ENCODE assay signal across 1 cellular context in the genomic region with DNA sequence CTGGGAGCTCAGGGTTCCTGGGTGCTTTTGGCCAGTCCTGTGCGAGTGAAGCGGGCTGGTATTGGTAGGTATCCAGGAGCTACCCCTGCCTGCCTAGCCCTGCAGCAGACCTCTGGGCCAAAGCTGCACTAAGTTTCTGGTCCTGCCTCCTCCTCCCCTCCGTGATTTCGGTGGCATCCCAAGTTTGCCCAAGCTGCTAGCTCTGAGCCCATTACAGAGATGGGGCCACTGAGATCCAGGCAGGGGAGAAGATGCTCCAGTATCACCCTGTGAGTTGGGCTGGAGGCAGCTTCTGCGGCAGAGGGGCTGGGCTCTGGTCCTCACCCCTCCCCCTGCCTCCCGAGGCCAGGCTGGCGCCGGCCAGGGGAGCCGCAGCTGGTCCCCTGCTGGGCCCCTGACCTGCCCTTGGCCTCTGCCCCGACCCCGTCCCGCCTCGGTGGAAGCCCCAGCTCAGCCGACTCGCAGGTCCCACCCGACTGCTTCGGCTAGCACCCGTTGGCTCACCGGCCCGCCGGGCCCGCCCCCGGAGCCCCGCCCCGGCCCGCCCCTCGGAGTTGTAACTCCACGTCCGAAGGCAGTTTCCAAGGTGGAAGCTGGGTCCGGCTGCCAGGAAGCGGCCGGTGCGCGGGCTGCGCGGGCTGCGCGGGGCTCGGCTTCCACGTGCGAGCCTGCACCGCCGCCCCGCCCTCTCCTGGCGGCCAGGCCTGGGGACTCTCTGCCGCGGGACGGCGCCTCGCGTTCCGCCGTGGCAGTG.
TF ChIP-seq lines count a peak whose summit lies in the region.

A gene with protein sequence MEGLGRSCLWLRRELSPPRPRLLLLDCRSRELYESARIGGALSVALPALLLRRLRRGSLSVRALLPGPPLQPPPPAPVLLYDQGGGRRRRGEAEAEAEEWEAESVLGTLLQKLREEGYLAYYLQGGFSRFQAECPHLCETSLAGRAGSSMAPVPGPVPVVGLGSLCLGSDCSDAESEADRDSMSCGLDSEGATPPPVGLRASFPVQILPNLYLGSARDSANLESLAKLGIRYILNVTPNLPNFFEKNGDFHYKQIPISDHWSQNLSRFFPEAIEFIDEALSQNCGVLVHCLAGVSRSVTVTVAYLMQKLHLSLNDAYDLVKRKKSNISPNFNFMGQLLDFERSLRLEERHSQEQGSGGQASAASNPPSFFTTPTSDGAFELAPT (plus strand): TSS at position 584 of the 754 bp plus-strand sequence. CDS start 751 bp downstream, outside the sequence.

TF ChIP-seq in K562, 482 proteins besides CTCF, POLR2A, EP300 and RAD21 (continued from another document and continues in another):
- TF ChIP-seq, protein P1, sequence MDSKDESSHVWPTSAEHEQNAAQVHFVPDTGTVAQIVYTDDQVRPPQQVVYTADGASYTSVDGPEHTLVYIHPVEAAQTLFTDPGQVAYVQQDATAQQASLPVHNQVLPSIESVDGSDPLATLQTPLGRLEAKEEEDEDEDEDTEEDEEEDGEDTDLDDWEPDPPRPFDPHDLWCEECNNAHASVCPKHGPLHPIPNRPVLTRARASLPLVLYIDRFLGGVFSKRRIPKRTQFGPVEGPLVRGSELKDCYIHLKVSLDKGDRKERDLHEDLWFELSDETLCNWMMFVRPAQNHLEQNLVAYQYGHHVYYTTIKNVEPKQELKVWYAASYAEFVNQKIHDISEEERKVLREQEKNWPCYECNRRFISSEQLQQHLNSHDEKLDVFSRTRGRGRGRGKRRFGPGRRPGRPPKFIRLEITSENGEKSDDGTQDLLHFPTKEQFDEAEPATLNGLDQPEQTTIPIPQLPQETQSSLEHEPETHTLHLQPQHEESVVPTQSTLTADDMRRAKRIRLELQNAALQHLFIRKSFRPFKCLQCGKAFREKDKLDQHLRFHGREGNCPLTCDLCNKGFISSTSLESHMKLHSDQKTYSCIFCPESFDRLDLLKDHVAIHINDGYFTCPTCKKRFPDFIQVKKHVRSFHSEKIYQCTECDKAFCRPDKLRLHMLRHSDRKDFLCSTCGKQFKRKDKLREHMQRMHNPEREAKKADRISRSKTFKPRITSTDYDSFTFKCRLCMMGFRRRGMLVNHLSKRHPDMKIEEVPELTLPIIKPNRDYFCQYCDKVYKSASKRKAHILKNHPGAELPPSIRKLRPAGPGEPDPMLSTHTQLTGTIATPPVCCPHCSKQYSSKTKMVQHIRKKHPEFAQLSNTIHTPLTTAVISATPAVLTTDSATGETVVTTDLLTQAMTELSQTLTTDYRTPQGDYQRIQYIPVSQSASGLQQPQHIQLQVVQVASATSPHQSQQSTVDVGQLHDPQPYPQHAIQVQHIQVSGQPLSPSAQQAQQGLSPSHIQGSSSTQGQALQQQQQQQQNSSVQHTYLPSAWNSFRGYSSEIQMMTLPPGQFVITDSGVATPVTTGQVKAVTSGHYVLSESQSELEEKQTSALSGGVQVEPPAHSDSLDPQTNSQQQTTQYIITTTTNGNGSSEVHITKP (IDR thresholded peaks at IDR 0.05; ENCODE audit: partially characterized antibody) = no peak
- TF ChIP-seq ETV1 (tag; conservative IDR thresholded peaks at IDR 0.05; ENCODE audit: low read depth) = no peak
- no peak for TF ChIP-seq KLF6 (CRISPR knock-in tag; IDR thresholded peaks at IDR 0.05; ENCODE audit: borderline replicate concordance)
- TF ChIP-seq TEAD2 (tag; IDR thresholded peaks at IDR 0.05) = no peak
- peak; percentile 66 for TF ChIP-seq ESRRA (IDR thresholded peaks at IDR 0.05; ENCODE audit: borderline replicate concordance, low read depth)
- TF ChIP-seq ZKSCAN1 (IDR thresholded peaks at IDR 0.05; ENCODE audit: low read depth, low read length) = no peak
- TF ChIP-seq POLR2G (IDR thresholded peaks at IDR 0.05; ENCODE audit: low read depth, low read length) = peak; percentile 69
- no peak for TF ChIP-seq SMARCA4 (IDR thresholded peaks at IDR 0.05)
- TF ChIP-seq PHF8 (IDR thresholded peaks at IDR 0.05; ENCODE audit: borderline replicate concordance, low read length) = peak; percentile 47; the same call in 1 of the 2 replicates
- TF ChIP-seq IFI16 (CRISPR knock-in tag; IDR thresholded peaks at IDR 0.05) = no peak
- TF ChIP-seq MBD2 (IDR thresholded peaks at IDR 0.05; ENCODE audit: borderline replicate concordance, low read depth) = no peak
- no peak for TF ChIP-seq JUND (IDR thresholded peaks at IDR 0.05; ENCODE audit: borderline replicate concordance, low read depth, low read length)
- no peak for TF ChIP-seq JUND (tag; IDR thresholded peaks at IDR 0.05; ENCODE audit: borderline replicate concordance, low read depth, low read length)
- TF ChIP-seq C11orf30 (IDR thresholded peaks at IDR 0.05; ENCODE audit: low read depth) = no peak
- TF ChIP-seq MAFG (tag; conservative IDR thresholded peaks at IDR 0.05) = no peak
- no peak for TF ChIP-seq GTF2F1 (IDR thresholded peaks at IDR 0.05; ENCODE audit: low read depth, low read length)
- no peak for TF ChIP-seq PHF20 (IDR thresholded peaks at IDR 0.05; ENCODE audit: partially characterized antibody)
- TF ChIP-seq NCOA2 (IDR thresholded peaks at IDR 0.05; ENCODE audit: partially characterized antibody in 2 of 2) = no peak
- TF ChIP-seq ZNF583 (CRISPR knock-in tag; IDR thresholded peaks at IDR 0.05) = no peak
- TF ChIP-seq, protein P2, sequence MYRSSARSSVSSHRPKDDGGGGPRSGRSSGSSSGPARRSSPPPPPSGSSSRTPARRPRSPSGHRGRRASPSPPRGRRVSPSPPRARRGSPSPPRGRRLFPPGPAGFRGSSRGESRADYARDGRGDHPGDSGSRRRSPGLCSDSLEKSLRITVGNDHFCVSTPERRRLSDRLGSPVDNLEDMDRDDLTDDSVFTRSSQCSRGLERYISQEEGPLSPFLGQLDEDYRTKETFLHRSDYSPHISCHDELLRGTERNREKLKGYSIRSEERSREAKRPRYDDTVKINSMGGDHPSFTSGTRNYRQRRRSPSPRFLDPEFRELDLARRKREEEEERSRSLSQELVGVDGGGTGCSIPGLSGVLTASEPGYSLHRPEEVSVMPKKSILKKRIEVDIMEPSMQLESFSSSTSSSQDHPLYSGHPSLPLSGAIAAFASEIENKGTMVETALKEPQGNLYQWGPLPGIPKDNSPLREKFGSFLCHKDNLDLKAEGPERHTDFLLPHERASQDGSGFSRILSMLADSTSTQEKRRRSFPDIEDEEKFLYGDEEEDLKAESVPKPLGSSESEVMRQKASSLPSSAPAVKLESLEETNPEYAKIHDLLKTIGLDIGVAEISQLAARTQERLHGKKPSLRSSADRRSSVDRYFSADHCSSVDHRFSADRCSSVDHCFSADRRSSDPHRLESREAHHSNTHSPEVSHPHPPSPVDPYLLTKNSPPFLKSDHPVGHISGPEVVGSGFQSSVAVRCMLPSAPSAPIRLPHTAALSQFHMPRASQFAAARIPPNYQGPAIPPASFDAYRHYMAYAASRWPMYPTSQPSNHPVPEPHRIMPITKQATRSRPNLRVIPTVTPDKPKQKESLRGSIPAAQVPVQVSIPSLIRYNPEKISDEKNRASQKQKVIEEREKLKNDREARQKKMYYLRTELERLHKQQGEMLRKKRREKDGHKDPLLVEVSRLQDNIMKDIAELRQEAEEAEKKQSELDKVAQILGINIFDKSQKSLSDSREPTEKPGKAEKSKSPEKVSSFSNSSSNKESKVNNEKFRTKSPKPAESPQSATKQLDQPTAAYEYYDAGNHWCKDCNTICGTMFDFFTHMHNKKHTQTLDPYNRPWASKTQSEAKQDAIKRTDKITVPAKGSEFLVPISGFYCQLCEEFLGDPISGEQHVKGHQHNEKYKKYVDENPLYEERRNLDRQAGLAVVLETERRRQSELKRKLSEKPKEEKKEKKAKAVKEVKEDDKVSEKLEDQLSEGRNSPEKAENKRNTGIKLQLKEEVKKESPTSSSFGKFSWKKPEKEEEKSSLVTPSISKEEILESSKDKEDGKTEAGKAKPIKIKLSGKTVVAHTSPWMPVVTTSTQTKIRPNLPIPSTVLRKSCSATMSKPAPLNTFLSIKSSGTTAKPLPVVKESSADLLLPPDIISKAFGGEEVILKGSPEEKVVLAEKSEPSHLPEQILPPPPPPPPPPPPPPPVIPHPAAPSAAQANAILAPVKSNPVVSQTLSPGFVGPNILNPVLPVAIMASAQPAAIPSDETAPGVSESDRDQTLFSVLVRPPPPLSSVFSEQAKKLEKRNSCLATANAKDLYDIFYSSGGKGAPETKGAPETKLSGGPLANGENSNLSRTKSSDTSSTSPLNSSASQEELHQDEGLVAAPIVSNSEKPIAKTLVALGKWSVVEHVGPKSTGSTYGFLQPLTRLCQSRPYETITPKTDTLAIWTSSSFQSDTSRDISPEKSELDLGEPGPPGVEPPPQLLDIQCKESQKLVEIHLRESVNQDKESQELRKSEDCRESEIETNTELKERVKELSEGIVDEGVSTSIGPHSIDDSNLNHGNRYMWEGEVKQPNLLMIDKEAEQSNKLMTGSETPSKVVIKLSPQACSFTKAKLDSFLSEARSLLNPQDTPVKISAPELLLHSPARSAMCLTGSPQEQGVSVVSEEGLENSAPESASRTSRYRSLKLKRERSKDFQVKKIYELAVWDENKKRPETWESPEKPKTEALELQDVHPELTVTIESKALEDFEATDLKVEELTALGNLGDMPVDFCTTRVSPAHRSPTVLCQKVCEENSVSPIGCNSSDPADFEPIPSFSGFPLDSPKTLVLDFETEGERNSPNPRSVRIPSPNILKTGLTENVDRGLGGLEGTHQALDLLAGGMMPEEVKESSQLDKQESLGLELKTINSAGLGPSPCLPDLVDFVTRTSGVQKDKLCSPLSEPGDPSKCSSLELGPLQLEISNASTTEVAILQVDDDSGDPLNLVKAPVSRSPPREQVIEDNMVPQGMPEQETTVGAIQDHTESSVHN (IDR thresholded peaks at IDR 0.05; ENCODE audit: borderline replicate concordance in 1 of 2, low read depth in 1 of 2) = no peak
- peak; percentile 27 for TF ChIP-seq RBM25 (IDR thresholded peaks at IDR 0.05; ENCODE audit: low read depth, low read length, severe bottlenecking)
- TF ChIP-seq, protein P3, sequence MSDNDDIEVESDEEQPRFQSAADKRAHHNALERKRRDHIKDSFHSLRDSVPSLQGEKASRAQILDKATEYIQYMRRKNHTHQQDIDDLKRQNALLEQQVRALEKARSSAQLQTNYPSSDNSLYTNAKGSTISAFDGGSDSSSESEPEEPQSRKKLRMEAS (CRISPR knock-in tag; IDR thresholded peaks at IDR 0.05) = peak; percentile 72
- TF ChIP-seq, protein P4, sequence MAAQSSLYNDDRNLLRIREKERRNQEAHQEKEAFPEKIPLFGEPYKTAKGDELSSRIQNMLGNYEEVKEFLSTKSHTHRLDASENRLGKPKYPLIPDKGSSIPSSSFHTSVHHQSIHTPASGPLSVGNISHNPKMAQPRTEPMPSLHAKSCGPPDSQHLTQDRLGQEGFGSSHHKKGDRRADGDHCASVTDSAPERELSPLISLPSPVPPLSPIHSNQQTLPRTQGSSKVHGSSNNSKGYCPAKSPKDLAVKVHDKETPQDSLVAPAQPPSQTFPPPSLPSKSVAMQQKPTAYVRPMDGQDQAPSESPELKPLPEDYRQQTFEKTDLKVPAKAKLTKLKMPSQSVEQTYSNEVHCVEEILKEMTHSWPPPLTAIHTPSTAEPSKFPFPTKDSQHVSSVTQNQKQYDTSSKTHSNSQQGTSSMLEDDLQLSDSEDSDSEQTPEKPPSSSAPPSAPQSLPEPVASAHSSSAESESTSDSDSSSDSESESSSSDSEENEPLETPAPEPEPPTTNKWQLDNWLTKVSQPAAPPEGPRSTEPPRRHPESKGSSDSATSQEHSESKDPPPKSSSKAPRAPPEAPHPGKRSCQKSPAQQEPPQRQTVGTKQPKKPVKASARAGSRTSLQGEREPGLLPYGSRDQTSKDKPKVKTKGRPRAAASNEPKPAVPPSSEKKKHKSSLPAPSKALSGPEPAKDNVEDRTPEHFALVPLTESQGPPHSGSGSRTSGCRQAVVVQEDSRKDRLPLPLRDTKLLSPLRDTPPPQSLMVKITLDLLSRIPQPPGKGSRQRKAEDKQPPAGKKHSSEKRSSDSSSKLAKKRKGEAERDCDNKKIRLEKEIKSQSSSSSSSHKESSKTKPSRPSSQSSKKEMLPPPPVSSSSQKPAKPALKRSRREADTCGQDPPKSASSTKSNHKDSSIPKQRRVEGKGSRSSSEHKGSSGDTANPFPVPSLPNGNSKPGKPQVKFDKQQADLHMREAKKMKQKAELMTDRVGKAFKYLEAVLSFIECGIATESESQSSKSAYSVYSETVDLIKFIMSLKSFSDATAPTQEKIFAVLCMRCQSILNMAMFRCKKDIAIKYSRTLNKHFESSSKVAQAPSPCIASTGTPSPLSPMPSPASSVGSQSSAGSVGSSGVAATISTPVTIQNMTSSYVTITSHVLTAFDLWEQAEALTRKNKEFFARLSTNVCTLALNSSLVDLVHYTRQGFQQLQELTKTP (IDR thresholded peaks at IDR 0.05; ENCODE audit: low read depth in 1 of 2, partially characterized antibody in 2 of 2) = no peak
- no peak for TF ChIP-seq DIDO1 (tag; IDR thresholded peaks at IDR 0.05; ENCODE audit: low read depth)
- peak; percentile 33; the same call in 1 of the 2 replicates for TF ChIP-seq BCOR (IDR thresholded peaks at IDR 0.05)
- TF ChIP-seq, protein P5, sequence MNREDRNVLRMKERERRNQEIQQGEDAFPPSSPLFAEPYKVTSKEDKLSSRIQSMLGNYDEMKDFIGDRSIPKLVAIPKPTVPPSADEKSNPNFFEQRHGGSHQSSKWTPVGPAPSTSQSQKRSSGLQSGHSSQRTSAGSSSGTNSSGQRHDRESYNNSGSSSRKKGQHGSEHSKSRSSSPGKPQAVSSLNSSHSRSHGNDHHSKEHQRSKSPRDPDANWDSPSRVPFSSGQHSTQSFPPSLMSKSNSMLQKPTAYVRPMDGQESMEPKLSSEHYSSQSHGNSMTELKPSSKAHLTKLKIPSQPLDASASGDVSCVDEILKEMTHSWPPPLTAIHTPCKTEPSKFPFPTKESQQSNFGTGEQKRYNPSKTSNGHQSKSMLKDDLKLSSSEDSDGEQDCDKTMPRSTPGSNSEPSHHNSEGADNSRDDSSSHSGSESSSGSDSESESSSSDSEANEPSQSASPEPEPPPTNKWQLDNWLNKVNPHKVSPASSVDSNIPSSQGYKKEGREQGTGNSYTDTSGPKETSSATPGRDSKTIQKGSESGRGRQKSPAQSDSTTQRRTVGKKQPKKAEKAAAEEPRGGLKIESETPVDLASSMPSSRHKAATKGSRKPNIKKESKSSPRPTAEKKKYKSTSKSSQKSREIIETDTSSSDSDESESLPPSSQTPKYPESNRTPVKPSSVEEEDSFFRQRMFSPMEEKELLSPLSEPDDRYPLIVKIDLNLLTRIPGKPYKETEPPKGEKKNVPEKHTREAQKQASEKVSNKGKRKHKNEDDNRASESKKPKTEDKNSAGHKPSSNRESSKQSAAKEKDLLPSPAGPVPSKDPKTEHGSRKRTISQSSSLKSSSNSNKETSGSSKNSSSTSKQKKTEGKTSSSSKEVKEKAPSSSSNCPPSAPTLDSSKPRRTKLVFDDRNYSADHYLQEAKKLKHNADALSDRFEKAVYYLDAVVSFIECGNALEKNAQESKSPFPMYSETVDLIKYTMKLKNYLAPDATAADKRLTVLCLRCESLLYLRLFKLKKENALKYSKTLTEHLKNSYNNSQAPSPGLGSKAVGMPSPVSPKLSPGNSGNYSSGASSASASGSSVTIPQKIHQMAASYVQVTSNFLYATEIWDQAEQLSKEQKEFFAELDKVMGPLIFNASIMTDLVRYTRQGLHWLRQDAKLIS (CRISPR knock-in tag; IDR thresholded peaks at IDR 0.05) = no peak
- no peak for TF ChIP-seq CBX2 (IDR thresholded peaks at IDR 0.05; ENCODE audit: insufficient read depth, low read length, poor library complexity, severe bottlenecking)
- TF ChIP-seq ATF7 (IDR thresholded peaks at IDR 0.05) = no peak
- no peak for TF ChIP-seq ZNF79 (CRISPR knock-in tag; IDR thresholded peaks at IDR 0.05; ENCODE audit: low read depth)
- no peak for TF ChIP-seq NR2F6 (CRISPR knock-in tag; IDR thresholded peaks at IDR 0.05)
- TF ChIP-seq NCOA6 (IDR thresholded peaks at IDR 0.05) = no peak
